ENCODE assay signal across 16 cellular contexts in genomic region chrX:37912286-37912685, GRCh38.
DNase-seq lines count a peak whose midpoint lies in the region; ATAC-seq, FAIRE-seq and TF ChIP-seq lines count a peak whose summit lies in the region.
"Had no signal": no experiment of that assay in that cellular context is flagged by ENCODE, and none has a peak within 500 bp of the region (broad histone marks: within the 10 kb centered on the region; RNA-seq: fewer than 3 reads in every experiment).

No MANE protein-coding gene starts in this region.

- H3K27ac ChIP-seq in RWPE1 (no peak overlapping the region), dorsolateral prefrontal cortex (no peak overlapping the region)
- H3K27ac ChIP-seq: pancreas had no signal

- intact Hi-C loops in dorsolateral prefrontal cortex (cut with DNase I), result no loop called here

- H3K4me3 Mint-ChIP-seq in activated CD8-positive, alpha-beta memory T cell treated with anti-CD3 and anti-CD28 coated beads, Interleukin-2, amount 10 ng/mL, durations not matched to agents 7 days and 5 days, result no peak overlapping the region
- H3K4me3 Mint-ChIP-seq: T-helper 17 cell, type B pancreatic cell had no signal

- no peak overlapping the region for H3K4me3 ChIP-seq in fibroblast of pulmonary artery (replicated peaks; ENCODE audit: low read depth, low read length)
- H3K4me3 ChIP-seq in dorsolateral prefrontal cortex, result no peak overlapping the region
- H3K4me3 ChIP-seq: pancreas had no signal

- peaks cover 2% of the 10 kb centered on the region for H3K36me3 Mint-ChIP-seq in activated CD8-positive, alpha-beta memory T cell treated with anti-CD3 and anti-CD28 coated beads, Interleukin-2, amount 10 ng/mL, durations not matched to agents 7 days and 5 days
- H3K36me3 Mint-ChIP-seq: type B pancreatic cell had no signal

- no peak for TF ChIP-seq CTCF in RWPE1 (conservative IDR thresholded peaks at IDR 0.05; ENCODE audit: low read depth)
- TF ChIP-seq CTCF in fibroblast of pulmonary artery (IDR thresholded peaks at IDR 0.05; ENCODE audit: low read length, missing control alignments), result no peak
- TF ChIP-seq CTCF in dorsolateral prefrontal cortex (IDR thresholded peaks at IDR 0.05 in 54 of 56, conservative IDR thresholded peaks at IDR 0.05 in 2 of 56; ENCODE audit: low read depth in 1 of 56, partially characterized antibody in 56 of 56), result no peak

- peaks cover 10% of the 10 kb centered on the region for H3K4me1 Mint-ChIP-seq in activated CD8-positive, alpha-beta memory T cell treated with anti-CD3 and anti-CD28 coated beads, Interleukin-2, amount 10 ng/mL, durations not matched to agents 7 days and 5 days
- H3K4me1 Mint-ChIP-seq: T-helper 17 cell had no signal

- CTCF ChIA-PET in activated CD8-positive, alpha-beta memory T cell treated with anti-CD3 and anti-CD28 coated beads, Interleukin-2, amount 10 ng/mL, durations not matched to agents 7 days and 5 days (lab: Charles Lee), result no interaction called here
- CTCF ChIA-PET in RWPE1 (lab: Yijun Ruan, JAX), result interaction anchor here (0.6 kb wide), 1 partner anchor 88 kb away, joined by 3 read pairs; no protein-coding TSS in a partner anchor

- POLR2A ChIA-PET in RWPE1 (lab: Yijun Ruan, JAX; ENCODE audit: low non-redundant PET), result no interaction called here

- H3K27me3 Mint-ChIP-seq in activated CD8-positive, alpha-beta memory T cell treated with anti-CD3 and anti-CD28 coated beads, Interleukin-2, amount 10 ng/mL, durations not matched to agents 7 days and 5 days, result peaks cover 6% of the 10 kb centered on the region

- peaks cover 0 to 82% (median 31%) of the 10 kb centered on the region in 45 donors for H3K27me3 ChIP-seq in dorsolateral prefrontal cortex

- peak; percentile 58 for ATAC-seq in activated CD8-positive, alpha-beta memory T cell treated with anti-CD3 and anti-CD28 coated beads, Interleukin-2, amount 10 ng/mL, durations not matched to agents 7 days and 5 days
- ATAC-seq in HG02623 (IDR thresholded peaks at IDR 0.05; ENCODE audit: unreplicated experiment) (no peak), HG03095 (IDR thresholded peaks at IDR 0.05; ENCODE audit: unreplicated experiment) (no peak)
- ATAC-seq: T-helper 17 cell had no signal

- H3K9me3 Mint-ChIP-seq in activated CD8-positive, alpha-beta memory T cell treated with anti-CD3 and anti-CD28 coated beads, Interleukin-2, amount 10 ng/mL, durations not matched to agents 7 days and 5 days (ENCODE audit: low read depth), result no peaks in the 10 kb centered on the region
- H3K9me3 Mint-ChIP-seq: type B pancreatic cell had no signal

- DNase-seq in activated CD8-positive, alpha-beta memory T cell treated with anti-CD3 and anti-CD28 coated beads, Interleukin-2, amount 10 ng/mL, durations not matched to agents 7 days and 5 days, result no peak
- no peak for DNase-seq in activated CD8-positive, alpha-beta memory T cell treated with anti-CD3 and anti-CD28 coated beads, Interleukin-2, amount 50 U/mL, for 48 hours
- DNase-seq in RWPE1 (ENCODE audit: low spot score), result peak; percentile 26
- DNase-seq in fibroblast of pulmonary artery (ENCODE audit: low read depth), result peak; percentile 2
- DNase-seq in urothelium cell line (ENCODE audit: low spot score), result peak; percentile 19
- DNase-seq in dorsolateral prefrontal cortex, result no peak
- DNase-seq: activated gamma-delta T cell treated with Interleukin-2 at 50 U/mL for 16 hours; MM.1S; NCI-H2171; pancreas; stimulated activated CD8-positive, alpha-beta memory T cell treated with anti-CD3 and anti-CD28 coated beads, Interleukin-4, amount 100 ng/mL, for 48 hours; T-helper 17 cell had no signal

- FAIRE-seq in urothelium cell line (lab: Jason Lieb, UNC), result no peak
- FAIRE-seq: GM12891 had no signal

- no peak overlapping the region for H3K27ac Mint-ChIP-seq in activated CD8-positive, alpha-beta memory T cell treated with anti-CD3 and anti-CD28 coated beads, Interleukin-2, amount 10 ng/mL, durations not matched to agents 7 days and 5 days
- H3K27ac Mint-ChIP-seq: T-helper 17 cell, type B pancreatic cell had no signal

Comparison
In these comparisons a context has a peak if more than half of its experiments do, and no peak if none do; other contexts are left out.
1. DNase-seq: peak in RWPE1 (single experiment), fibroblast of pulmonary artery (single experiment) and urothelium cell line (single experiment); none in activated CD8-positive, alpha-beta memory T cell treated with anti-CD3 and anti-CD28 coated beads, Interleukin-2, amount 10 ng/mL, durations not matched to agents 7 days and 5 days (single experiment), activated CD8-positive, alpha-beta memory T cell treated with anti-CD3 and anti-CD28 coated beads, Interleukin-2, amount 50 U/mL, for 48 hours (single experiment) and dorsolateral prefrontal cortex (0 of 10).